Comparison of ENCODE assay signal across 8 cellular contexts in genomic region chr3:47420511-47421484, GRCh38. TPM values are rescaled to one million over a fixed set of nuclear protein-coding genes. Genes with fewer than 3 reads are reported as not detected.
DNase-seq lines count a peak whose midpoint lies in the region; ATAC-seq and TF ChIP-seq lines count a peak whose summit lies in the region.

No MANE protein-coding gene starts in this region.

- intact Hi-C loops in colonic mucosa (cut with DNase I) (loop anchor here (2.0 kb wide), 1 partner anchor 56 kb away; no protein-coding TSS in a partner anchor), left lung (cut with DNase I) (loop anchor here (5.0 to 10.0 kb wide), 2 partner anchors 54 to 57 kb away; partner anchors contain the start of gene SCAP (in 2 of the 2))

- H3K4me1 ChIP-seq in colonic mucosa (peaks cover 21% of the 10 kb centered on the region), left lung (peaks cover 9 to 20% of the 10 kb centered on the region in 2 donors)

- H3K27ac ChIP-seq in colonic mucosa (peak overlapping the region; percentile 74), left lung (peak overlapping the region; percentile 39 to 64)

- peak overlapping the region; percentile 30 to 44 for H3K9ac ChIP-seq in colonic mucosa (ENCODE audit: low read depth in 2 of 2, low read length in 2 of 2)

- H3K4me3 ChIP-seq in colonic mucosa (no peak overlapping the region), left lung (no peak overlapping the region)

- H3K27me3 ChIP-seq in colonic mucosa: no peaks in the 10 kb centered on the region
- H3K27me3 ChIP-seq in left lung: no peaks in the 10 kb centered on the region

- ATAC-seq in HG03108 (IDR thresholded peaks at IDR 0.05; ENCODE audit: unreplicated experiment): peak; percentile 79
- peak; percentile 92 for ATAC-seq in left lung

- H3K36me3 ChIP-seq in colonic mucosa: peaks cover 11% of the 10 kb centered on the region
- H3K36me3 ChIP-seq in left lung: peaks cover 0 to 85% of the 10 kb centered on the region in 2 donors

- TF ChIP-seq CTCF in colonic mucosa (IDR thresholded peaks at IDR 0.05): peak; percentile 86
- TF ChIP-seq CTCF in left lung (IDR thresholded peaks at IDR 0.05): peak; percentile 91 to 94

- H3K9me3 ChIP-seq in colonic mucosa: no peaks in the 10 kb centered on the region
- H3K9me3 ChIP-seq in left lung: no peaks in the 10 kb centered on the region

- DNase-seq in activated gamma-delta T cell treated with Interleukin-2 at 50 U/mL for 16 hours: peak; percentile 87
- no peak for DNase-seq in activated gamma-delta T cell (lab: John Stamatoyannopoulos, UW)
- peak; percentile 17 for DNase-seq in NCI-H345 treated with DMSO at 0.1 percent for 48 hours (lab: John Stamatoyannopoulos, UW; ENCODE audit: unreplicated experiment)
- DNase-seq in activated CD4-positive, alpha-beta T cell treated with anti-CD3 and anti-CD28 coated beads for 4 hours: peak; percentile 79 to 90
- peak; percentile 96 for DNase-seq in colonic mucosa
- peak; percentile 81 to 88 for DNase-seq in left lung
- DNase-seq in stimulated activated CD4-positive, alpha-beta T cell treated with anti-CD3 and anti-CD28 coated beads, Interleukin-2, amount 100 ng/mL, for 48 hours: peak; percentile 91 to 93

RNA-seq across cellular contexts. Expression of gene PTPN23, which starts 40.0 kb away (rescaled TPM):
- total RNA-seq in colonic mucosa (10 to 100 TPM; 30.5 to 44.0 TPM), left lung (10 to 100 TPM; 42.1 to 53.5 TPM)

RNA-seq across cellular contexts. Expression of gene SCAP, which starts 54.9 kb away (rescaled TPM):
- total RNA-seq in colonic mucosa (100 to 1,000 TPM in 1 of 2 donors, 10 to 100 TPM in 1; 86.5 to 137 TPM), left lung (10 to 100 TPM; 68.6 to 84.3 TPM)
